ENCODE assay signal across 12 cellular contexts in genomic region chr1:39189592-39190041, GRCh38. TPM values are rescaled to one million over a fixed set of nuclear protein-coding genes. Genes with fewer than 3 reads are reported as not detected.
DNase-seq lines count a peak whose midpoint lies in the region; ATAC-seq and TF ChIP-seq lines count a peak whose summit lies in the region.
"Had no signal": no experiment of that assay in that cellular context is flagged by ENCODE, and none has a peak within 500 bp of the region (broad histone marks: within the 10 kb centered on the region; RNA-seq: fewer than 3 reads in every experiment).

No MANE protein-coding gene starts in this region.

- TF ChIP-seq CTCF in VCaP (conservative IDR thresholded peaks at IDR 0.05) (no peak), foreskin keratinocyte (conservative IDR thresholded peaks at IDR 0.05) (no peak), stomach (IDR thresholded peaks at IDR 0.05) (no peak)

- TF ChIP-seq EP300 in stomach (IDR thresholded peaks at IDR 0.05) = no peak

- intact Hi-C loops in stomach (cut with DNase I; ENCODE audit: low total_unique reads) = loop anchor here (10.0 kb wide), 1 partner anchor 85 kb away; no protein-coding TSS in a partner anchor

- H3K27ac ChIP-seq in VCaP (peak overlapping the region; percentile 26; the same call in 1 of the 2 replicates), foreskin keratinocyte (peak overlapping the region; percentile 67), stomach (peak overlapping the region in 3 of 5 donors; percentile 16 to 41 (median 29))

- no peaks in the 10 kb centered on the region for H3K9me3 Mint-ChIP-seq in activated CD4-positive, alpha-beta T cell treated with anti-CD3 and anti-CD28 coated beads, Interleukin-2, amount 10 ng/mL, durations not matched to agents 7 days and 5 days

- H3K27ac Mint-ChIP-seq in activated CD4-positive, alpha-beta T cell treated with anti-CD3 and anti-CD28 coated beads, Interleukin-2, amount 10 ng/mL, durations not matched to agents 7 days and 5 days = peak overlapping the region; percentile 82

- POLR2A ChIA-PET in activated CD4-positive, alpha-beta T cell treated with anti-CD3 and anti-CD28 coated beads, Interleukin-2, amount 10 ng/mL, durations not matched to agents 7 days and 5 days (lab: Charles Lee) = interaction anchor here (0.8 kb wide), 1 partner anchor 88 kb away, joined by 5 read pairs; no protein-coding TSS in a partner anchor

- ATAC-seq in foreskin keratinocyte = no peak
- ATAC-seq in GM18517 (IDR thresholded peaks at IDR 0.05; ENCODE audit: unreplicated experiment) = no peak
- ATAC-seq in GM21529 (IDR thresholded peaks at IDR 0.05; ENCODE audit: unreplicated experiment) = no peak

- H3K27me3 ChIP-seq in foreskin keratinocyte (no peaks in the 10 kb centered on the region), stomach (no peaks in the 10 kb centered on the region)
- H3K27me3 ChIP-seq: thyroid gland had no signal

- no peaks in the 10 kb centered on the region for H3K36me3 ChIP-seq in stomach
- H3K36me3 ChIP-seq: thyroid gland had no signal

- no peak overlapping the region for H3K4me3 ChIP-seq in stomach
- H3K4me3 ChIP-seq: thyroid gland had no signal

- no peaks in the 10 kb centered on the region for H3K27me3 Mint-ChIP-seq in activated CD4-positive, alpha-beta T cell treated with anti-CD3 and anti-CD28 coated beads, Interleukin-2, amount 10 ng/mL, durations not matched to agents 7 days and 5 days

- peaks cover 2% of the 10 kb centered on the region for H3K36me3 Mint-ChIP-seq in activated CD4-positive, alpha-beta T cell treated with anti-CD3 and anti-CD28 coated beads, Interleukin-2, amount 10 ng/mL, durations not matched to agents 7 days and 5 days (ENCODE audit: low read depth)

- H3K4me1 ChIP-seq in foreskin keratinocyte = peaks cover 56% of the 10 kb centered on the region
- peaks cover 19 to 72% (median 53%) of the 10 kb centered on the region in 4 donors for H3K4me1 ChIP-seq in stomach

- no peak for DNase-seq in activated CD4-positive, alpha-beta T cell treated with anti-CD3 and anti-CD28 coated beads, Interleukin-2, amount 10 ng/mL, durations not matched to agents 7 days and 5 days
- DNase-seq in activated CD4-positive, alpha-beta T cell treated with anti-CD3 and anti-CD28 coated beads for 1 hour = no peak
- DNase-seq in foreskin keratinocyte (peak in 1 of 2 donors; percentile 67), stomach (no peak), HPDE6-E6E7 (ENCODE audit: extremely low spot score) (no peak)
- DNase-seq: activated CD4-positive, CD25-positive, alpha-beta regulatory T cell; cerebellar nuclear complex; NCI-H526; thyroid gland had no signal

- H3K4me1 Mint-ChIP-seq in activated CD4-positive, alpha-beta T cell treated with anti-CD3 and anti-CD28 coated beads, Interleukin-2, amount 10 ng/mL, durations not matched to agents 7 days and 5 days = peaks cover 84% of the 10 kb centered on the region

- WGBS in stomach, 5 donors = 10 to 22% (median 20%) methylated on average over 1 of the region's 1 CpG

- no peak overlapping the region for H3K4me3 Mint-ChIP-seq in activated CD4-positive, alpha-beta T cell treated with anti-CD3 and anti-CD28 coated beads, Interleukin-2, amount 10 ng/mL, durations not matched to agents 7 days and 5 days

- CTCF ChIA-PET in activated CD4-positive, alpha-beta T cell treated with anti-CD3 and anti-CD28 coated beads, Interleukin-2, amount 10 ng/mL, durations not matched to agents 7 days and 5 days (lab: Charles Lee) = interaction anchor here (0.7 to 6.4 kb wide), 5 partner anchors 12 to 157 kb away, joined by 3 to 104 read pairs (median 9); partner anchors contain the start of gene MACF1

- no peaks in the 10 kb centered on the region for H3K9me3 ChIP-seq in stomach
- H3K9me3 ChIP-seq: thyroid gland had no signal

- TF ChIP-seq POLR2A in stomach (IDR thresholded peaks at IDR 0.05) = no peak

RNA-seq across cellular contexts. Expression of gene MACF1, which starts 14.9 kb away (rescaled TPM):
- 100 to 1,000 TPM; 375 to 395 TPM for total RNA-seq in activated CD4-positive, alpha-beta T cell treated with anti-CD3 and anti-CD28 coated beads, Interleukin-2, amount 10 ng/mL, durations not matched to agents 7 days and 5 days
- total RNA-seq in foreskin keratinocyte = 138 and 151 TPM in 2 replicates
- 37.4 and 38.0 TPM in 2 replicates for polyA plus RNA-seq in foreskin keratinocyte
- 100 to 1,000 TPM; 170 to 662 (median 401) TPM for total RNA-seq in stomach
- polyA plus RNA-seq in stomach = 10 to 100 TPM; 16.8 to 40.1 (median 26.8) TPM
